Comparison of ENCODE assay signal across 13 cellular contexts in the genomic region with DNA sequence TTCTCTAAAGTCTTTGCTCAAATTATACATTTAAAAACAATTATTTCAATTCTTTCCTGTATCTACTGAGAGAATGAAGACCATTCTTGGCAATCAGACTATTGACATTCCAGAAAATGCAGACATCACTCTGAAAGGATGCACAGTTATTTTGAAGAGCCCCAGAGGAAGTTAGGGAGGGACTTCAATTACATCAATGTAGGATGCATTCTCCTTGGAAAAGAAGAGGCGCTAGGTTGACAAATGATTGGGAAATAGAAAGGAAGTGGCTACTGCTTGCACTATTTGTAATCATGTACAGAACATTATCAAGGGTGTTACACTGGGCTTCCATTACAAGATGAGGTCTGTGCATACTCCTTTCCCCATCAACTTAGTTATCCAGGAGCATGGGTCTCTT.
A peak's percentile ranks its signal among the peaks of the same experiment; 100 is the strongest.
DNase-seq lines count a peak whose midpoint lies in the region; ATAC-seq, FAIRE-seq and TF ChIP-seq lines count a peak whose summit lies in the region.
"Had no signal": no experiment of that assay in that cellular context is flagged by ENCODE, and none has a peak within 500 bp of the region (broad histone marks: within the 10 kb centered on the region; RNA-seq: fewer than 3 reads in every experiment).

No MANE protein-coding gene starts in this region.

- no peak overlapping the region for H2AFZ ChIP-seq in SK-N-SH (ENCODE audit: low read depth)

- TF ChIP-seq RAD21 in A549 (conservative IDR thresholded peaks at IDR 0.05 in 1 of 2, IDR thresholded peaks at IDR 0.05 in 1 of 2) = no peak
- no peak for TF ChIP-seq RAD21 in SK-N-SH (IDR thresholded peaks at IDR 0.05; ENCODE audit: low read length)

- DNase-seq in A549 (ENCODE audit: low read depth in 1 of 2, low spot score in 1 of 2) = no peak
- peak; percentile 72 for DNase-seq in GM04503 (ENCODE audit: low read depth)
- no peak for DNase-seq in SK-N-SH
- DNase-seq in fibroblast of gingiva (ENCODE audit: low read depth) = peak; percentile 59
- DNase-seq in GM12892 (ENCODE audit: insufficient read length) = no peak
- no peak for DNase-seq in NCI-H2171 treated with DMSO at 0.1 percent for 48 hours (lab: John Stamatoyannopoulos, UW)
- no peak for DNase-seq in HT-29 (ENCODE audit: low spot score)
- DNase-seq in NCI-H146 (lab: John Stamatoyannopoulos, UW) = no peak
- DNase-seq: H7, left cardiac atrium, NCI-H2029, NCI-H526, right cardiac atrium had no signal

- TF ChIP-seq EP300 in A549 (IDR thresholded peaks at IDR 0.05) (no peak), SK-N-SH (IDR thresholded peaks at IDR 0.05; ENCODE audit: borderline replicate concordance in 1 of 2, low read depth in 1 of 2, low read length in 1 of 2) (no peak)

- no peaks in the 10 kb centered on the region for H3K27me3 ChIP-seq in SK-N-SH (ENCODE audit: insufficient read depth)

- H3K4me1 ChIP-seq in A549 (peaks cover 15% of the 10 kb centered on the region), SK-N-SH (ENCODE audit: control insufficient read depth in 1 of 2, insufficient read depth in 2 of 2, low read depth in 1 of 2, low read length in 1 of 2) (peaks cover 0 to 24% of the 10 kb centered on the region in 2 experiments; a peak in 2 of 4 replicates)

- FAIRE-seq in A549 (lab: Jason Lieb, UNC) (no peak), GM12892 (lab: Jason Lieb, UNC) (no peak)

- no peaks in the 10 kb centered on the region for H3K9me3 ChIP-seq in A549
- H3K9me3 ChIP-seq in SK-N-SH = no peaks in the 10 kb centered on the region

- H3F3A ChIP-seq in SK-N-SH (replicated peaks; ENCODE audit: insufficient read depth) = peaks cover 19% of the 10 kb centered on the region

- CTCF ChIA-PET in A549 (lab: Yijun Ruan, JAX) = interaction anchor here (0.6 to 3.1 kb wide), 5 partner anchors 26 to 862 kb away, joined by 3 to 15 read pairs (median 3); no protein-coding TSS in a partner anchor
- CTCF ChIA-PET in SK-N-SH (lab: Yijun Ruan, JAX) = interaction anchor here (0.8 to 1.6 kb wide), 3 partner anchors 12 to 75 kb away, joined by 3 to 4 read pairs (median 3); no protein-coding TSS in a partner anchor

- H3K36me3 ChIP-seq in SK-N-SH (replicated peaks in 1 of 2; ENCODE audit: control insufficient read depth in 1 of 2, insufficient read depth in 2 of 2, low read length in 1 of 2) = no peaks in the 10 kb centered on the region

- 64% methylated on average over 1 of the region's 1 CpG for WGBS in A549 (ENCODE audit: missing lambda C conversion rate)
- WGBS in SK-N-SH (ENCODE audit: low lambda C conversion rate) = 88% methylated on average over 1 of the region's 1 CpG

- no peaks in the 10 kb centered on the region for H4K20me1 ChIP-seq in SK-N-SH (ENCODE audit: insufficient read depth)

- peaks cover 41% of the 10 kb centered on the region; the same call in 1 of the 2 replicates for H3K79me2 ChIP-seq in SK-N-SH (ENCODE audit: insufficient read depth)

- H3K4me3 ChIP-seq in A549 (no peak overlapping the region), SK-N-SH (ENCODE audit: low read depth in 2 of 2, low read length in 1 of 2) (no peak overlapping the region)

- TF ChIP-seq CTCF in A549 (IDR thresholded peaks at IDR 0.05) (no peak), SK-N-SH (IDR thresholded peaks at IDR 0.05) (no peak)

- ATAC-seq in A549 = no peak
- ATAC-seq: left cardiac atrium, right cardiac atrium had no signal

- no peaks in the 10 kb centered on the region for H3K9me2 ChIP-seq in SK-N-SH

- no peak overlapping the region for H3K9ac ChIP-seq in SK-N-SH

- H3K4me2 ChIP-seq in A549 = 0 out of 3 replicates have a peak overlapping the region, but pooled peaks have one; percentile 5
- H3K4me2 ChIP-seq in SK-N-SH = 0 out of 2 replicates have a peak overlapping the region, but pooled peaks have one; percentile 2

- POLR2A ChIA-PET in A549 (lab: Yijun Ruan, JAX) (no interaction called here), SK-N-SH (lab: Yijun Ruan, JAX) (no interaction called here)

- no peak overlapping the region for H3K27ac ChIP-seq in A549
- H3K27ac ChIP-seq in SK-N-SH (ENCODE audit: low read depth in 2 of 2, low read length in 1 of 2) = peak overlapping the region in 1 of 2 experiments; percentile 15; a peak in 2 of 4 replicates

- no peak for TF ChIP-seq POLR2A in A549 (IDR thresholded peaks at IDR 0.05; ENCODE audit: low read length)
- no peak for TF ChIP-seq POLR2A in GM12892 (IDR thresholded peaks at IDR 0.05; ENCODE audit: low read depth, low read length)

TF ChIP-seq in A549, 52 proteins besides CTCF, POLR2A, EP300 and RAD21:
- TF ChIP-seq TFCP2L1 (CRISPR knock-in tag; IDR thresholded peaks at IDR 0.05) = no peak
- TF ChIP-seq, protein P1, sequence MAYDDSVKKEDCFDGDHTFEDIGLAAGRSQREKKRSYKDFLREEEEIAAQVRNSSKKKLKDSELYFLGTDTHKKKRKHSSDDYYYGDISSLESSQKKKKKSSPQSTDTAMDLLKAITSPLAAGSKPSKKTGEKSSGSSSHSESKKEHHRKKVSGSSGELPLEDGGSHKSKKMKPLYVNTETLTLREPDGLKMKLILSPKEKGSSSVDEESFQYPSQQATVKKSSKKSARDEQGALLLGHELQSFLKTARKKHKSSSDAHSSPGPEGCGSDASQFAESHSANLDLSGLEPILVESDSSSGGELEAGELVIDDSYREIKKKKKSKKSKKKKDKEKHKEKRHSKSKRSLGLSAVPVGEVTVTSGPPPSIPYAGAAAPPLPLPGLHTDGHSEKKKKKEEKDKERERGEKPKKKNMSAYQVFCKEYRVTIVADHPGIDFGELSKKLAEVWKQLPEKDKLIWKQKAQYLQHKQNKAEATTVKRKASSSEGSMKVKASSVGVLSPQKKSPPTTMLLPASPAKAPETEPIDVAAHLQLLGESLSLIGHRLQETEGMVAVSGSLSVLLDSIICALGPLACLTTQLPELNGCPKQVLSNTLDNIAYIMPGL (CRISPR knock-in tag; IDR thresholded peaks at IDR 0.05; ENCODE audit: borderline replicate concordance) = no peak
- no peak for TF ChIP-seq TP53 (CRISPR knock-in tag; IDR thresholded peaks at IDR 0.05)
- no peak for TF ChIP-seq NPAS2 (CRISPR knock-in tag; IDR thresholded peaks at IDR 0.05; ENCODE audit: borderline replicate concordance)
- no peak for TF ChIP-seq MAZ (IDR thresholded peaks at IDR 0.05; ENCODE audit: borderline replicate concordance, low read depth, low read length)
- TF ChIP-seq POLR2AphosphoS2 (conservative IDR thresholded peaks at IDR 0.05; ENCODE audit: low read length) = no peak

TF ChIP-seq in SK-N-SH, 30 proteins besides CTCF, POLR2A, EP300 and RAD21:
- TF ChIP-seq POLR2AphosphoS5 (IDR thresholded peaks at IDR 0.05; ENCODE audit: low read depth, low read length) (no peak), TCF12 (IDR thresholded peaks at IDR 0.05) (0 out of 2 replicates have a peak, but pooled peaks have one; percentile 1)

Comparison
In these comparisons a context has a peak if more than half of its experiments do, and no peak if none do; other contexts are left out.
1. DNase-seq: peak in GM04503 (single experiment) and fibroblast of gingiva (single experiment); none in A549 (0 of 2), SK-N-SH (single experiment), GM12892 (single experiment), NCI-H2171 treated with DMSO at 0.1 percent for 48 hours (single experiment), HT-29 (single experiment) and NCI-H146 (single experiment).